21 cellular contexts compared by ENCODE assay signal in genomic region chrY:9029929-9030328, GRCh38.
DNase-seq lines count a peak whose midpoint lies in the region; ATAC-seq, FAIRE-seq and TF ChIP-seq lines count a peak whose summit lies in the region.
"Had no signal": no experiment of that assay in that cellular context is flagged by ENCODE, and none has a peak within 500 bp of the region (broad histone marks: within the 10 kb centered on the region; RNA-seq: fewer than 3 reads in every experiment).

No MANE protein-coding gene starts in this region.

- FAIRE-seq in RCC 7860 (lab: Jason Lieb, UNC), result peak; percentile 97
- FAIRE-seq: A204.1, GM12892, H54 had no signal

- H3K9ac ChIP-seq in liver (ENCODE audit: low read depth in 1 of 2, low read length in 2 of 2), result no peak overlapping the region
- H3K9ac ChIP-seq: BLaER1 had no signal

- no peak overlapping the region for H3K4me3 ChIP-seq in liver (ENCODE audit: low read depth in 1 of 3, low read length in 3 of 3)
- H3K4me3 ChIP-seq: BLaER1, HAP-1 had no signal

- no peak overlapping the region for H3K4me3 Mint-ChIP-seq in effector memory CD8-positive, alpha-beta T cell
- no peak overlapping the region for H3K4me3 Mint-ChIP-seq in mesothelial cell of epicardium
- H3K4me3 Mint-ChIP-seq: B cell; CD4-positive, CD25-positive, alpha-beta regulatory T cell; CD8-positive, alpha-beta T cell; HFFc6 had no signal

- H3K27ac Mint-ChIP-seq in effector memory CD8-positive, alpha-beta T cell, result no peak overlapping the region
- H3K27ac Mint-ChIP-seq in mesothelial cell of epicardium, result no peak overlapping the region
- H3K27ac Mint-ChIP-seq: B cell; CD4-positive, CD25-positive, alpha-beta regulatory T cell; CD8-positive, alpha-beta T cell; HFFc6 had no signal

- DNase-seq in RCC 7860 (ENCODE audit: low spot score) (peak; percentile 44), glomerular visceral epithelial cell (ENCODE audit: extremely low spot score) (peak; percentile 32), mesothelial cell of epicardium (ENCODE audit: low spot score in 2 of 2, unreplicated experiment in 2 of 2) (no peak), omental fat pad (ENCODE audit: low spot score) (no peak), Right ventricle myocardium inferior (ENCODE audit: missing footprints) (no peak)
- DNase-seq in effector memory CD8-positive, alpha-beta T cell, result no peak
- DNase-seq: Caco-2; CD4-positive, CD25-positive, alpha-beta regulatory T cell; CD8-positive, alpha-beta T cell; DMS153; DND-41; GOT3; HFFc6 had no signal

- peaks cover 0 to 10% of the 10 kb centered on the region in 2 donors for H3K9me3 Mint-ChIP-seq in effector memory CD8-positive, alpha-beta T cell
- H3K9me3 Mint-ChIP-seq in mesothelial cell of epicardium, result no peaks in the 10 kb centered on the region
- H3K9me3 Mint-ChIP-seq: CD4-positive, CD25-positive, alpha-beta regulatory T cell; CD8-positive, alpha-beta T cell had no signal

- no peaks in the 10 kb centered on the region for H3K36me3 ChIP-seq in liver (ENCODE audit: control insufficient read depth in 4 of 4, insufficient read depth in 3 of 4, low read depth in 1 of 4, low read length in 3 of 4)
- H3K36me3 ChIP-seq: BLaER1, HAP-1 had no signal

- peak in 1 of 2 donors; percentile 14 for TF ChIP-seq RAD21 in liver (IDR thresholded peaks at IDR 0.05)

- ATAC-seq in effector memory CD8-positive, alpha-beta T cell (replicated peaks), result no peak
- no peak for ATAC-seq in omental fat pad (ENCODE audit: low FRiP score)
- ATAC-seq in Right ventricle myocardium inferior, result no peak
- ATAC-seq: CD8-positive, alpha-beta T cell had no signal

- no peak overlapping the region for H3K27ac ChIP-seq in liver (ENCODE audit: low read depth in 1 of 2, low read length in 2 of 2)
- H3K27ac ChIP-seq: BLaER1, C4-2B had no signal

- TF ChIP-seq CTCF in liver (IDR thresholded peaks at IDR 0.05; ENCODE audit: low read depth, low read length, missing input control), result no peak
- TF ChIP-seq CTCF in mesothelial cell of epicardium (IDR thresholded peaks at IDR 0.05; ENCODE audit: unreplicated experiment), result no peak
- TF ChIP-seq CTCF in omental fat pad (IDR thresholded peaks at IDR 0.05), result no peak

- intact Hi-C loops in Right ventricle myocardium inferior (cut with DNase I), result no loop called here

- H3K4me1 Mint-ChIP-seq in effector memory CD8-positive, alpha-beta T cell (ENCODE audit: low read depth in 2 of 2), result no peaks in the 10 kb centered on the region
- no peaks in the 10 kb centered on the region for H3K4me1 Mint-ChIP-seq in mesothelial cell of epicardium
- H3K4me1 Mint-ChIP-seq: B cell; CD4-positive, CD25-positive, alpha-beta regulatory T cell had no signal

- H3K36me3 Mint-ChIP-seq in effector memory CD8-positive, alpha-beta T cell (ENCODE audit: insufficient read depth), result no peaks in the 10 kb centered on the region
- no peaks in the 10 kb centered on the region for H3K36me3 Mint-ChIP-seq in mesothelial cell of epicardium
- H3K36me3 Mint-ChIP-seq: CD4-positive, CD25-positive, alpha-beta regulatory T cell; CD8-positive, alpha-beta T cell had no signal

- WGBS in liver, result 28% methylated on average over 1 of the region's 1 CpG

- no peaks in the 10 kb centered on the region for H3K27me3 Mint-ChIP-seq in effector memory CD8-positive, alpha-beta T cell
- H3K27me3 Mint-ChIP-seq in mesothelial cell of epicardium (ENCODE audit: low read depth), result no peaks in the 10 kb centered on the region
- H3K27me3 Mint-ChIP-seq: B cell; CD4-positive, CD25-positive, alpha-beta regulatory T cell had no signal

- no peaks in the 10 kb centered on the region for H3K27me3 ChIP-seq in liver (ENCODE audit: control insufficient read depth in 4 of 4, insufficient read depth in 4 of 4, low read length in 3 of 4)
- H3K27me3 ChIP-seq: BLaER1 had no signal

- peaks cover 0 to 2% (median 0%) of the 10 kb centered on the region in 4 donors for H3K4me1 ChIP-seq in liver (ENCODE audit: control insufficient read depth in 4 of 4, insufficient read depth in 4 of 4, low read length in 3 of 4)
- H3K4me1 ChIP-seq: BLaER1, Caco-2, HAP-1 had no signal

- no peaks in the 10 kb centered on the region for H3K9me3 ChIP-seq in liver (ENCODE audit: control insufficient read depth in 4 of 4, low read length in 3 of 4)
- H3K9me3 ChIP-seq: BLaER1, Caco-2, HAP-1 had no signal

TF ChIP-seq in liver, 16 proteins besides CTCF, POLR2A, EP300 and RAD21:
- TF ChIP-seq, protein P1, sequence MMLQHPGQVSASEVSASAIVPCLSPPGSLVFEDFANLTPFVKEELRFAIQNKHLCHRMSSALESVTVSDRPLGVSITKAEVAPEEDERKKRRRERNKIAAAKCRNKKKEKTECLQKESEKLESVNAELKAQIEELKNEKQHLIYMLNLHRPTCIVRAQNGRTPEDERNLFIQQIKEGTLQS (IDR thresholded peaks at IDR 0.05), result no peak
- peak; percentile 89 for TF ChIP-seq FOXA2 (IDR thresholded peaks at IDR 0.05)
- no peak for TF ChIP-seq GABPA (IDR thresholded peaks at IDR 0.05 in 1 of 2, conservative IDR thresholded peaks at IDR 0.05 in 1 of 2)
- TF ChIP-seq JUND (IDR thresholded peaks at IDR 0.05), result peak in 1 of 2 donors; percentile 50
- no peak for TF ChIP-seq SP1 (IDR thresholded peaks at IDR 0.05)
- TF ChIP-seq HNF4A (conservative IDR thresholded peaks at IDR 0.05), result peak in 1 of 2 donors; percentile 68
- TF ChIP-seq NR2F2 (IDR thresholded peaks at IDR 0.05), result no peak
- TF ChIP-seq REST (IDR thresholded peaks at IDR 0.05), result peak; percentile 49
- TF ChIP-seq FOXA1 (IDR thresholded peaks at IDR 0.05), result peak; percentile 91

Comparison
In these comparisons a context has a peak if more than half of its experiments do, and no peak if none do; other contexts are left out.
1. DNase-seq: peak in RCC 7860 (single experiment) and glomerular visceral epithelial cell (single experiment); none in effector memory CD8-positive, alpha-beta T cell (0 of 3), mesothelial cell of epicardium (0 of 2), omental fat pad (single experiment) and Right ventricle myocardium inferior (single experiment).